ENCODE assay signal across 8 cellular contexts in the genomic region with DNA sequence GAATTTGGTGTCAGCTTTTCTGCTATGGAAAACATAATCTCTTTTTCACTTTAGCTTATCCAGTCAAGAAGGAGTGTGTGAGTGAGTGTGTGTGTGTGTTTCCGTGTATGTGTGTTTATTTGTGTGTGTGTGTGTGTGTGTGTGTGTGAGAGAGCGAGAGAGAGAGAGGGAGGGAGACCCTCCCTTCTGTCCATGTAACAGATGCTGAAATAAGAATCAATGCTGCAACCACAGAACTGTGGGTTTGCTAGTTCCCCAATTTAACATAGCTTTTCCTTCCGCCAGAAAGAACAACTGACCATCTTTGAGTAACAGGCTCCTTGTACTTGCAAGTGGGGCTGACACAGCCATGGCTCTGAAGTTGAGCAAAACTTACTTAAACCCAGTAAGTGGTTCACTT. TPM values are rescaled to one million over a fixed set of nuclear protein-coding genes. Genes with fewer than 3 reads are reported as not detected.
DNase-seq lines count a peak whose midpoint lies in the region; ATAC-seq, FAIRE-seq and TF ChIP-seq lines count a peak whose summit lies in the region.

No MANE protein-coding gene starts in this region.

- intact Hi-C loops in thyroid gland (cut with DNase I), result no loop called here

- DNase-seq in AML-193 (lab: John Stamatoyannopoulos, UW) (peak; percentile 99), astrocyte (ENCODE audit: low read depth) (no peak), NCI-H146 treated with DMSO at 0.1 percent for 48 hours (lab: John Stamatoyannopoulos, UW; ENCODE audit: unreplicated experiment) (no peak), thyroid gland (no peak), brain microvascular endothelial cell (no peak)

- no peaks in the 10 kb centered on the region for H4K20me1 ChIP-seq in astrocyte (ENCODE audit: insufficient read depth, low read length)

- TF ChIP-seq CTCF in astrocyte (IDR thresholded peaks at IDR 0.05; ENCODE audit: insufficient read depth, low read depth, low read length) (no peak), thyroid gland (IDR thresholded peaks at IDR 0.05) (no peak), brain microvascular endothelial cell (IDR thresholded peaks at IDR 0.05; ENCODE audit: low read depth, low read length, missing control alignments) (no peak)

- no peak overlapping the region for H3K27ac ChIP-seq in astrocyte (ENCODE audit: low read depth, low read length)
- H3K27ac ChIP-seq in thyroid gland, result no peak overlapping the region
- H3K27ac ChIP-seq in brain microvascular endothelial cell, result no peak overlapping the region

- no peak overlapping the region for H3K4me2 ChIP-seq in astrocyte (ENCODE audit: low read length)

- H3K27me3 ChIP-seq in astrocyte (ENCODE audit: insufficient read depth, low read length) (no peaks in the 10 kb centered on the region), thyroid gland (no peaks in the 10 kb centered on the region), brain microvascular endothelial cell (replicated peaks) (no peaks in the 10 kb centered on the region)

- H3K27me3 Mint-ChIP-seq in astrocyte (ENCODE audit: low read depth, unreplicated experiment), result peaks cover 2% of the 10 kb centered on the region

- no peaks in the 10 kb centered on the region for H3K36me3 ChIP-seq in astrocyte (ENCODE audit: insufficient read depth, low read length)
- H3K36me3 ChIP-seq in thyroid gland, result no peaks in the 10 kb centered on the region
- H3K36me3 ChIP-seq in brain microvascular endothelial cell (replicated peaks), result no peaks in the 10 kb centered on the region

- WGBS in thyroid gland, 2 donors, result 68 to 82% methylated on average over 3 of the region's 3 CpGs

- H3K9me3 Mint-ChIP-seq in astrocyte (ENCODE audit: unreplicated experiment), result no peaks in the 10 kb centered on the region

- in situ Hi-C loops in brain microvascular endothelial cell (cut with HindIII; ENCODE audit: low pct_ligation_motif_present, low sequenced_read_pairs), result no loop called here

- peak; percentile 42 for ATAC-seq in GM19328 (IDR thresholded peaks at IDR 0.05; ENCODE audit: unreplicated experiment)
- peak; percentile 40 for ATAC-seq in HG03565 (IDR thresholded peaks at IDR 0.05; ENCODE audit: unreplicated experiment)
- ATAC-seq in HG02973 (IDR thresholded peaks at IDR 0.05; ENCODE audit: unreplicated experiment), result no peak

- no peak overlapping the region for H3K9ac ChIP-seq in astrocyte (ENCODE audit: low read length)

- peaks cover 5% of the 10 kb centered on the region for H3K4me1 ChIP-seq in astrocyte (ENCODE audit: insufficient read depth, low read length)
- H3K4me1 ChIP-seq in thyroid gland, result no peaks in the 10 kb centered on the region

- H3K79me2 ChIP-seq in astrocyte (ENCODE audit: insufficient read depth, low read length), result no peaks in the 10 kb centered on the region

- peak overlapping the region; percentile 69 for H3K27ac Mint-ChIP-seq in astrocyte (ENCODE audit: unreplicated experiment)

- FAIRE-seq in astrocyte (lab: Jason Lieb, UNC), result no peak

- H3K9me3 ChIP-seq in astrocyte (ENCODE audit: insufficient read depth, low read depth, low read length) (no peaks in the 10 kb centered on the region), thyroid gland (no peaks in the 10 kb centered on the region)

- H3K36me3 Mint-ChIP-seq in astrocyte (ENCODE audit: low read depth, unreplicated experiment), result no peaks in the 10 kb centered on the region

- H3K4me3 ChIP-seq in astrocyte (ENCODE audit: insufficient read depth, low read depth, low read length), result no peak overlapping the region
- H3K4me3 ChIP-seq in thyroid gland (replicated peaks in 1 of 3), result no peak overlapping the region
- H3K4me3 ChIP-seq in brain microvascular endothelial cell (ENCODE audit: low read depth, low read length), result no peak overlapping the region

- peak overlapping the region; percentile 23 for H2AFZ ChIP-seq in astrocyte (ENCODE audit: low read depth, low read length)

- H3K4me3 Mint-ChIP-seq in astrocyte (ENCODE audit: unreplicated experiment), result no peak overlapping the region

- peaks cover 7% of the 10 kb centered on the region for H3K4me1 Mint-ChIP-seq in astrocyte (ENCODE audit: low read depth, unreplicated experiment)

- no peak for TF ChIP-seq POLR2A in thyroid gland (IDR thresholded peaks at IDR 0.05)

RNA-seq across cellular contexts. Expression of a gene that starts 5.2 kb away (rescaled TPM):
- 7.3 and 8.4 TPM in 2 replicates for total RNA-seq in astrocyte
- total RNA-seq in thyroid gland, result 10 to 100 TPM in 2 of 4 donors, 1 to 10 TPM in 2; 8.7 to 27.3 (median 11.9) TPM

RNA-seq across cellular contexts. Expression of a gene that starts 35.0 kb away (rescaled TPM):
- total RNA-seq in astrocyte (0.14 TPM in 1 of 2 replicates, not detected in the other), thyroid gland (under 1 TPM in 2 of 4 donors, not detected in 2; 0.11 to 0.13 TPM)

Comparison
In these comparisons a context has a peak if more than half of its experiments do, and no peak if none do; other contexts are left out.
1. DNase-seq: peak in AML-193 (2 of 2); none in astrocyte (single experiment), NCI-H146 treated with DMSO at 0.1 percent for 48 hours (single experiment), thyroid gland (0 of 2) and brain microvascular endothelial cell (single experiment).